ENCODE assay signal across 10 cellular contexts in genomic region chr4:78652282-78652876, GRCh38.
DNase-seq lines count a peak whose midpoint lies in the region; FAIRE-seq and TF ChIP-seq lines count a peak whose summit lies in the region.
"Had no signal": no experiment of that assay in that cellular context is flagged by ENCODE, and none has a peak within 500 bp of the region (broad histone marks: within the 10 kb centered on the region; RNA-seq: fewer than 3 reads in every experiment).

No MANE protein-coding gene starts in this region.

- H3K9ac ChIP-seq in keratinocyte (ENCODE audit: control insufficient read depth, extremely low read depth, insufficient read depth, low read length) = no peak overlapping the region
- H3K9ac ChIP-seq in smooth muscle cell (ENCODE audit: low read depth) = no peak overlapping the region
- H3K9ac ChIP-seq in endodermal cell (ENCODE audit: extremely low read depth, low read length, poor library complexity, severe bottlenecking) = no peak overlapping the region

- H3K36me3 ChIP-seq in keratinocyte (ENCODE audit: control insufficient read depth in 2 of 2, extremely low read depth in 1 of 2, insufficient read depth in 2 of 2, low read length in 2 of 2) (no peaks in the 10 kb centered on the region), smooth muscle cell (ENCODE audit: low read depth) (no peaks in the 10 kb centered on the region), endodermal cell (ENCODE audit: control insufficient read depth, insufficient read depth, low read length) (no peaks in the 10 kb centered on the region)

- H3K9me1 ChIP-seq in keratinocyte (ENCODE audit: control insufficient read depth, extremely low read depth, insufficient read depth, low read length) = peaks cover 3% of the 10 kb centered on the region

- peak; percentile 67 for FAIRE-seq in keratinocyte (lab: Jason Lieb, UNC)

- H3K27me3 Mint-ChIP-seq in dendritic cell treated with granulocyte-macrophage colony-stimulating factor and Interleukin-4, amounts not matched to agents 40 ng/mL and 50 ng/mL, for 4 days = no peaks in the 10 kb centered on the region
- H3K27me3 Mint-ChIP-seq in endodermal cell (ENCODE audit: insufficient read depth) = no peaks in the 10 kb centered on the region
- H3K27me3 Mint-ChIP-seq: activated T-cell treated with anti-CD3 and anti-CD28 coated beads, Interleukin-2, amount 50 U/mL, for 24 hours had no signal

- DNase-seq in NCI-H446 treated with DMSO at 0.1 percent for 48 hours (lab: John Stamatoyannopoulos, UW) (peak; percentile 32), keratinocyte (ENCODE audit: low read depth, low spot score) (no peak), smooth muscle cell (lab: John Stamatoyannopoulos, UW; ENCODE audit: unreplicated experiment) (no peak), coronary artery (ENCODE audit: low spot score) (no peak), NCI-H510A treated with DMSO at 0.1 percent for 48 hours (lab: John Stamatoyannopoulos, UW) (no peak), endodermal cell (no peak)
- DNase-seq: activated T-cell treated with anti-CD3 and anti-CD28 coated beads, Interleukin-2, amount 50 U/mL, for 24 hours; cortex of kidney; DMS53 had no signal

- H3K36me3 Mint-ChIP-seq in dendritic cell treated with granulocyte-macrophage colony-stimulating factor and Interleukin-4, amounts not matched to agents 40 ng/mL and 50 ng/mL, for 4 days (ENCODE audit: low read depth) = peaks cover 50% of the 10 kb centered on the region
- no peaks in the 10 kb centered on the region for H3K36me3 Mint-ChIP-seq in endodermal cell (ENCODE audit: low read depth)

- H4K20me1 ChIP-seq in keratinocyte (ENCODE audit: control insufficient read depth, extremely low read depth, insufficient read depth, low read length) (no peaks in the 10 kb centered on the region), smooth muscle cell (ENCODE audit: low read depth) (no peaks in the 10 kb centered on the region)

- peaks cover 73% of the 10 kb centered on the region for H3K4me1 Mint-ChIP-seq in dendritic cell treated with granulocyte-macrophage colony-stimulating factor and Interleukin-4, amounts not matched to agents 40 ng/mL and 50 ng/mL, for 4 days (ENCODE audit: low read depth)
- peaks cover 7% of the 10 kb centered on the region for H3K4me1 Mint-ChIP-seq in endodermal cell

- H3K27ac Mint-ChIP-seq in dendritic cell treated with granulocyte-macrophage colony-stimulating factor and Interleukin-4, amounts not matched to agents 40 ng/mL and 50 ng/mL, for 4 days = peak overlapping the region; percentile 54
- H3K27ac Mint-ChIP-seq in endodermal cell = no peak overlapping the region
- H3K27ac Mint-ChIP-seq: activated T-cell treated with anti-CD3 and anti-CD28 coated beads, Interleukin-2, amount 50 U/mL, for 24 hours had no signal

- intact Hi-C loops in dendritic cell treated with granulocyte-macrophage colony-stimulating factor and Interleukin-4, amounts not matched to agents 40 ng/mL and 50 ng/mL, for 4 days (cut with micrococcal nuclease) = no loop called here

- H3K4me3 ChIP-seq in keratinocyte (ENCODE audit: control insufficient read depth in 2 of 3, extremely low read depth in 1 of 3, insufficient read depth in 2 of 3, low read depth in 1 of 3, low read length in 3 of 3) (no peak overlapping the region), smooth muscle cell (no peak overlapping the region), coronary artery (no peak overlapping the region), endodermal cell (ENCODE audit: low read length) (no peak overlapping the region)

- peaks cover 12% of the 10 kb centered on the region for H3F3A ChIP-seq in smooth muscle cell (ENCODE audit: low read depth)

- H3K4me1 ChIP-seq in keratinocyte (ENCODE audit: control insufficient read depth, extremely low read depth, insufficient read depth, low read length) = peaks cover 21% of the 10 kb centered on the region
- peaks cover 4% of the 10 kb centered on the region for H3K4me1 ChIP-seq in smooth muscle cell (ENCODE audit: low read depth)
- no peaks in the 10 kb centered on the region for H3K4me1 ChIP-seq in endodermal cell (ENCODE audit: control insufficient read depth, insufficient read depth, low read length)

- no peak overlapping the region for H3K27ac ChIP-seq in keratinocyte (ENCODE audit: control insufficient read depth, insufficient read depth, low read length)
- H3K27ac ChIP-seq in smooth muscle cell (ENCODE audit: low read depth) = peak overlapping the region; percentile 87
- no peak overlapping the region for H3K27ac ChIP-seq in coronary artery
- H3K27ac ChIP-seq in endodermal cell (ENCODE audit: low read depth, low read length) = no peak overlapping the region

- H3K9me3 Mint-ChIP-seq in dendritic cell treated with granulocyte-macrophage colony-stimulating factor and Interleukin-4, amounts not matched to agents 40 ng/mL and 50 ng/mL, for 4 days = no peaks in the 10 kb centered on the region
- H3K9me3 Mint-ChIP-seq in endodermal cell = no peaks in the 10 kb centered on the region
- H3K9me3 Mint-ChIP-seq: activated T-cell treated with anti-CD3 and anti-CD28 coated beads, Interleukin-2, amount 50 U/mL, for 24 hours had no signal

- no peak overlapping the region for H2AFZ ChIP-seq in keratinocyte (ENCODE audit: control insufficient read depth, low read length)
- H2AFZ ChIP-seq in smooth muscle cell (ENCODE audit: low read depth) = no peak overlapping the region

- H3K4me2 ChIP-seq in keratinocyte (ENCODE audit: control insufficient read depth, extremely low read depth, insufficient read depth, low read depth, low read length) = no peak overlapping the region
- no peak overlapping the region for H3K4me2 ChIP-seq in smooth muscle cell

- H3K9me3 ChIP-seq in keratinocyte (ENCODE audit: control insufficient read depth, low read depth, low read length) (no peaks in the 10 kb centered on the region), smooth muscle cell (replicated peaks; ENCODE audit: low read depth) (no peaks in the 10 kb centered on the region), endodermal cell (ENCODE audit: control insufficient read depth, low read length) (no peaks in the 10 kb centered on the region)

- WGBS in smooth muscle cell (ENCODE audit: low lambda C conversion rate) = 71% methylated on average over 1 of the region's 1 CpG
- WGBS in endodermal cell (ENCODE audit: insufficient coverage in 1 of 2, insufficient read length in 1 of 2), 2 experiments = 83 to 93% methylated on average over 1 of the region's 1 CpG

- dilution Hi-C loops in keratinocyte (cut with MboI; ENCODE audit: extremely low pct_ligation_motif_present, low sequenced_read_pairs) = no loop called here

- no peak overlapping the region for H3K4me3 Mint-ChIP-seq in dendritic cell treated with granulocyte-macrophage colony-stimulating factor and Interleukin-4, amounts not matched to agents 40 ng/mL and 50 ng/mL, for 4 days
- no peak overlapping the region for H3K4me3 Mint-ChIP-seq in endodermal cell
- H3K4me3 Mint-ChIP-seq: activated T-cell treated with anti-CD3 and anti-CD28 coated beads, Interleukin-2, amount 50 U/mL, for 24 hours had no signal

- TF ChIP-seq CTCF in keratinocyte (optimal IDR thresholded peaks at IDR 0.05 in 1 of 3, IDR thresholded peaks at IDR 0.05 in 1 of 3, conservative IDR thresholded peaks at IDR 0.05 in 1 of 3; ENCODE audit: extremely low read depth in 1 of 3, insufficient read depth in 2 of 3, low read length in 3 of 3) = no peak
- no peak for TF ChIP-seq CTCF in smooth muscle cell (IDR thresholded peaks at IDR 0.05; ENCODE audit: borderline replicate concordance, insufficient read depth, poor library complexity, severe bottlenecking)
- no peak for TF ChIP-seq CTCF in coronary artery (IDR thresholded peaks at IDR 0.05)
- no peak for TF ChIP-seq CTCF in endodermal cell (conservative IDR thresholded peaks at IDR 0.05)

- H3K79me2 ChIP-seq in keratinocyte (ENCODE audit: control insufficient read depth, insufficient read depth, low read length) = no peaks in the 10 kb centered on the region
- H3K79me2 ChIP-seq in smooth muscle cell (ENCODE audit: low read depth) = no peaks in the 10 kb centered on the region

- no peaks in the 10 kb centered on the region for H3K27me3 ChIP-seq in keratinocyte (ENCODE audit: control insufficient read depth, extremely low read depth, insufficient read depth, low read length)
- H3K27me3 ChIP-seq in smooth muscle cell (ENCODE audit: low read depth) = no peaks in the 10 kb centered on the region
- H3K27me3 ChIP-seq in endodermal cell (ENCODE audit: control insufficient read depth, insufficient read depth, low read length, poor library complexity, severe bottlenecking) = no peaks in the 10 kb centered on the region
